1 cellular context compared by ENCODE assay signal in the genomic region with DNA sequence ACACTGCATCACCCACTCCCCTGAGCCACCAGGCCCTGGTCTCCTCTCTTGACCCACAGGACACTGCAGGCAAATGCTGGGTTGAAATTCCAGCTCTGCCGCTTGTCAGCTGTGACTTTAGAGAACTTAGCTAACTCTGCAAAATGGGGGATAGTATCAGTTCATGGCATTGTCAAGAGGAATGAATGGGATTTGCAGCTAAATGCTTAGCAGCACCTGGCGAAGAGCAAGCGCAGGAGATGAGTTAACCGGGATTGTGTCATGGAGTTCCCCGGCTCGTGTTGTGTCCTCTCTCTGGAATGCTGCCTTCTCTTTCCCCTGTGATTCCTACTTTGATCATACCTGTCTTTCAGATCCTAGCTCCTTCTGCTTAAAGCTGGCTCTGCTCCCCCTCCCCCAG.
TF ChIP-seq lines count a peak whose summit lies in the region.

No MANE protein-coding gene starts in this region.

TF ChIP-seq in HepG2, 621 proteins besides CTCF, POLR2A, EP300 and RAD21 (continued from another document):
- TF ChIP-seq ZBTB10 (CRISPR knock-in tag; IDR thresholded peaks at IDR 0.05; ENCODE audit: borderline replicate concordance) (no peak), ZC3H13 (CRISPR knock-in tag; IDR thresholded peaks at IDR 0.05) (no peak), ETV5 (CRISPR knock-in tag; IDR thresholded peaks at IDR 0.05; ENCODE audit: borderline replicate concordance) (no peak), MTERF4 (CRISPR knock-in tag; IDR thresholded peaks at IDR 0.05) (no peak)
